ENCODE assay signal across 1 cellular context in genomic region chr22:29820941-29821789, GRCh38.
TF ChIP-seq lines count a peak whose summit lies in the region.

No MANE protein-coding gene starts in this region.

TF ChIP-seq in HEK293, 187 proteins besides CTCF, POLR2A, EP300 and RAD21 (continued from another document and continues in another):
- TF ChIP-seq ZNF518A (tag by site-specific recombination; conservative IDR thresholded peaks at IDR 0.05; ENCODE audit: low read depth), result no peak
- no peak for TF ChIP-seq ZNF239 (tag by site-specific recombination; IDR thresholded peaks at IDR 0.05)
- TF ChIP-seq ZNF280D (tag by site-specific recombination; IDR thresholded peaks at IDR 0.05), result no peak
- TF ChIP-seq ZNF488 (tag by site-specific recombination; IDR thresholded peaks at IDR 0.05), result no peak
- TF ChIP-seq ZFP3 (tag by site-specific recombination; IDR thresholded peaks at IDR 0.05; ENCODE audit: low read depth), result no peak
- TF ChIP-seq ZBTB11 (tag by site-specific recombination; conservative IDR thresholded peaks at IDR 0.05; ENCODE audit: low read depth), result no peak
- peak; percentile 16; the same call in 1 of the 2 replicates for TF ChIP-seq ZNF843 (tag by site-specific recombination; IDR thresholded peaks at IDR 0.05)
- no peak for TF ChIP-seq ZNF791 (tag by site-specific recombination; IDR thresholded peaks at IDR 0.05)
- TF ChIP-seq ZNF292 (tag by site-specific recombination; IDR thresholded peaks at IDR 0.05; ENCODE audit: borderline replicate concordance, low read depth), result no peak
- TF ChIP-seq PBX3 (CRISPR knock-in tag; IDR thresholded peaks at IDR 0.05), result no peak
- no peak for TF ChIP-seq ZNF549 (tag by site-specific recombination; IDR thresholded peaks at IDR 0.05)
- no peak for TF ChIP-seq ZNF311 (tag by site-specific recombination; IDR thresholded peaks at IDR 0.05; ENCODE audit: borderline replicate concordance)
- peak; percentile 89 for TF ChIP-seq ZNF677 (tag by site-specific recombination; IDR thresholded peaks at IDR 0.05)
- TF ChIP-seq ZNF341 (tag by site-specific recombination; IDR thresholded peaks at IDR 0.05; ENCODE audit: low read depth), result peak; percentile 59
- TF ChIP-seq ZNF768 (tag by site-specific recombination; IDR thresholded peaks at IDR 0.05), result no peak
- TF ChIP-seq ZNF785 (tag by site-specific recombination; IDR thresholded peaks at IDR 0.05), result no peak
- no peak for TF ChIP-seq ZNF837 (tag by site-specific recombination; IDR thresholded peaks at IDR 0.05)
- no peak for TF ChIP-seq ZNF624 (tag by site-specific recombination; IDR thresholded peaks at IDR 0.05)
- TF ChIP-seq ZNF623 (tag by site-specific recombination; IDR thresholded peaks at IDR 0.05), result 0 out of 2 replicates have a peak, but pooled peaks have one; percentile 12
- TF ChIP-seq ZBTB26 (tag by site-specific recombination; optimal IDR thresholded peaks at IDR 0.05), result no peak
- 0 out of 2 replicates have a peak, but pooled peaks have one; percentile 42 for TF ChIP-seq WT1 (tag by site-specific recombination; IDR thresholded peaks at IDR 0.05)
- TF ChIP-seq ZNF514 (tag by site-specific recombination; IDR thresholded peaks at IDR 0.05), result no peak
- peak; percentile 61 for TF ChIP-seq PATZ1 (tag by site-specific recombination; IDR thresholded peaks at IDR 0.05)
- no peak for TF ChIP-seq ZNF416 (tag by site-specific recombination; IDR thresholded peaks at IDR 0.05)
- TF ChIP-seq ZNF426 (tag by site-specific recombination; IDR thresholded peaks at IDR 0.05), result no peak
- no peak for TF ChIP-seq ZNF707 (tag by site-specific recombination; IDR thresholded peaks at IDR 0.05)
- no peak for TF ChIP-seq ZNF747 (tag by site-specific recombination; IDR thresholded peaks at IDR 0.05)
- peak; percentile 91; the same call in 1 of the 2 replicates for TF ChIP-seq ZNF121 (tag by site-specific recombination; IDR thresholded peaks at IDR 0.05)
- TF ChIP-seq MYNN (tag by site-specific recombination; IDR thresholded peaks at IDR 0.05; ENCODE audit: borderline replicate concordance), result no peak
- TF ChIP-seq ZNF18 (tag by site-specific recombination; IDR thresholded peaks at IDR 0.05), result 0 out of 2 replicates have a peak, but pooled peaks have one; percentile 23
- no peak for TF ChIP-seq ZNF530 (tag by site-specific recombination; IDR thresholded peaks at IDR 0.05; ENCODE audit: low read depth)
- TF ChIP-seq BCL11A (tag by site-specific recombination; IDR thresholded peaks at IDR 0.05; ENCODE audit: low read depth), result 0 out of 2 replicates have a peak, but pooled peaks have one; percentile 18
- TF ChIP-seq ZXDB (tag by site-specific recombination; IDR thresholded peaks at IDR 0.05), result peak; percentile 94
- peak; percentile 41; the same call in 1 of the 2 replicates for TF ChIP-seq ZBTB44 (tag by site-specific recombination; IDR thresholded peaks at IDR 0.05)
- TF ChIP-seq ZNF521 (tag by site-specific recombination; IDR thresholded peaks at IDR 0.05), result no peak
- 0 out of 2 replicates have a peak, but pooled peaks have one; percentile 20 for TF ChIP-seq YY2 (tag by site-specific recombination; IDR thresholded peaks at IDR 0.05)
- TF ChIP-seq KLF17 (tag by site-specific recombination; IDR thresholded peaks at IDR 0.05), result peak; percentile 50; the same call in 1 of the 2 replicates
